ENCODE assay signal across 8 cellular contexts in genomic region chr17:73644145-73645049, GRCh38. TPM values are rescaled to one million over a fixed set of nuclear protein-coding genes. Genes with fewer than 3 reads are reported as not detected.
A peak's percentile ranks its signal among the peaks of the same experiment; 100 is the strongest.
DNase-seq lines count a peak whose midpoint lies in the region; ATAC-seq lines count a peak whose summit lies in the region.

A gene with protein sequence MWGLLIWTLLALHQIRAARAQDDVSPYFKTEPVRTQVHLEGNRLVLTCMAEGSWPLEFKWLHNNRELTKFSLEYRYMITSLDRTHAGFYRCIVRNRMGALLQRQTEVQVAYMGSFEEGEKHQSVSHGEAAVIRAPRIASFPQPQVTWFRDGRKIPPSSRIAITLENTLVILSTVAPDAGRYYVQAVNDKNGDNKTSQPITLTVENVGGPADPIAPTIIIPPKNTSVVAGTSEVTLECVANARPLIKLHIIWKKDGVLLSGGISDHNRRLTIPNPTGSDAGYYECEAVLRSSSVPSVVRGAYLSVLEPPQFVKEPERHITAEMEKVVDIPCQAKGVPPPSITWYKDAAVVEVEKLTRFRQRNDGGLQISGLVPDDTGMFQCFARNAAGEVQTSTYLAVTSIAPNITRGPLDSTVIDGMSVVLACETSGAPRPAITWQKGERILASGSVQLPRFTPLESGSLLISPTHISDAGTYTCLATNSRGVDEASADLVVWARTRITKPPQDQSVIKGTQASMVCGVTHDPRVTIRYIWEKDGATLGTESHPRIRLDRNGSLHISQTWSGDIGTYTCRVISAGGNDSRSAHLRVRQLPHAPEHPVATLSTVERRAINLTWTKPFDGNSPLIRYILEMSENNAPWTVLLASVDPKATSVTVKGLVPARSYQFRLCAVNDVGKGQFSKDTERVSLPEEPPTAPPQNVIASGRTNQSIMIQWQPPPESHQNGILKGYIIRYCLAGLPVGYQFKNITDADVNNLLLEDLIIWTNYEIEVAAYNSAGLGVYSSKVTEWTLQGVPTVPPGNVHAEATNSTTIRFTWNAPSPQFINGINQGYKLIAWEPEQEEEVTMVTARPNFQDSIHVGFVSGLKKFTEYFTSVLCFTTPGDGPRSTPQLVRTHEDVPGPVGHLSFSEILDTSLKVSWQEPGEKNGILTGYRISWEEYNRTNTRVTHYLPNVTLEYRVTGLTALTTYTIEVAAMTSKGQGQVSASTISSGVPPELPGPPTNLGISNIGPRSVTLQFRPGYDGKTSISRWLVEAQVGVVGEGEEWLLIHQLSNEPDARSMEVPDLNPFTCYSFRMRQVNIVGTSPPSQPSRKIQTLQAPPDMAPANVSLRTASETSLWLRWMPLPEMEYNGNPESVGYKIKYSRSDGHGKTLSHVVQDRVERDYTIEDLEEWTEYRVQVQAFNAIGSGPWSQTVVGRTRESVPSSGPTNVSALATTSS (N-terminal part only) (minus strand): TSS chr17:73644445. CDS start chr17:73644088, 357 bp downstream.

- H3K36me3 Mint-ChIP-seq in activated T-cell treated with anti-CD3 and anti-CD28 coated beads, Interleukin-2, amount 50 U/mL, for 24 hours (ENCODE audit: low read depth), result no peaks in the 10 kb centered on the region

- H3K27me3 Mint-ChIP-seq in activated T-cell treated with anti-CD3 and anti-CD28 coated beads, Interleukin-2, amount 50 U/mL, for 24 hours, result peaks cover 21% of the 10 kb centered on the region

- H3K4me3 Mint-ChIP-seq in activated T-cell treated with anti-CD3 and anti-CD28 coated beads, Interleukin-2, amount 50 U/mL, for 24 hours, result peak within 1 kb of the TSS; percentile 78

- H3K9me3 Mint-ChIP-seq in activated T-cell treated with anti-CD3 and anti-CD28 coated beads, Interleukin-2, amount 50 U/mL, for 24 hours, result no peaks in the 10 kb centered on the region

- intact Hi-C loops in left ventricle myocardium superior (cut with micrococcal nuclease), result no loop called here

- DNase-seq in NCI-H1092 treated with DMSO at 0.1 percent for 48 hours (lab: John Stamatoyannopoulos, UW) (peak; percentile 36), NCI-H1092 (lab: John Stamatoyannopoulos, UW) (no peak), left ventricle myocardium superior (peak; percentile 49), retina (peak; percentile 76), SW 1271 (lab: John Stamatoyannopoulos, UW) (no peak), OCI-M2 (lab: John Stamatoyannopoulos, UW; ENCODE audit: unreplicated experiment) (no peak)
- peak; percentile 50 for DNase-seq in activated T-cell treated with anti-CD3 and anti-CD28 coated beads, Interleukin-2, amount 50 U/mL, for 24 hours

- no peak within 1 kb of the TSS for H3K27ac Mint-ChIP-seq in activated T-cell treated with anti-CD3 and anti-CD28 coated beads, Interleukin-2, amount 50 U/mL, for 24 hours

- ATAC-seq in left ventricle myocardium superior (peak; percentile 42), HG02981 (IDR thresholded peaks at IDR 0.05; ENCODE audit: unreplicated experiment) (no peak)

- H3K4me1 Mint-ChIP-seq in activated T-cell treated with anti-CD3 and anti-CD28 coated beads, Interleukin-2, amount 50 U/mL, for 24 hours (ENCODE audit: low read depth), result peaks cover 19% of the 10 kb centered on the region

RNA-seq across cellular contexts. Expression of the gene that starts here (rescaled TPM):
- 1.5 TPM for total RNA-seq in left ventricle myocardium superior

Comparison
In these comparisons a context has a peak if more than half of its experiments do, and no peak if none do; other contexts are left out.
1. DNase-seq: peak in NCI-H1092 treated with DMSO at 0.1 percent for 48 hours (single experiment), activated T-cell treated with anti-CD3 and anti-CD28 coated beads, Interleukin-2, amount 50 U/mL, for 24 hours (single experiment), left ventricle myocardium superior (single experiment) and retina (single experiment); none in NCI-H1092 (single experiment), SW 1271 (0 of 2) and OCI-M2 (single experiment).